ENCODE assay signal across 1 cellular context in the genomic region with DNA sequence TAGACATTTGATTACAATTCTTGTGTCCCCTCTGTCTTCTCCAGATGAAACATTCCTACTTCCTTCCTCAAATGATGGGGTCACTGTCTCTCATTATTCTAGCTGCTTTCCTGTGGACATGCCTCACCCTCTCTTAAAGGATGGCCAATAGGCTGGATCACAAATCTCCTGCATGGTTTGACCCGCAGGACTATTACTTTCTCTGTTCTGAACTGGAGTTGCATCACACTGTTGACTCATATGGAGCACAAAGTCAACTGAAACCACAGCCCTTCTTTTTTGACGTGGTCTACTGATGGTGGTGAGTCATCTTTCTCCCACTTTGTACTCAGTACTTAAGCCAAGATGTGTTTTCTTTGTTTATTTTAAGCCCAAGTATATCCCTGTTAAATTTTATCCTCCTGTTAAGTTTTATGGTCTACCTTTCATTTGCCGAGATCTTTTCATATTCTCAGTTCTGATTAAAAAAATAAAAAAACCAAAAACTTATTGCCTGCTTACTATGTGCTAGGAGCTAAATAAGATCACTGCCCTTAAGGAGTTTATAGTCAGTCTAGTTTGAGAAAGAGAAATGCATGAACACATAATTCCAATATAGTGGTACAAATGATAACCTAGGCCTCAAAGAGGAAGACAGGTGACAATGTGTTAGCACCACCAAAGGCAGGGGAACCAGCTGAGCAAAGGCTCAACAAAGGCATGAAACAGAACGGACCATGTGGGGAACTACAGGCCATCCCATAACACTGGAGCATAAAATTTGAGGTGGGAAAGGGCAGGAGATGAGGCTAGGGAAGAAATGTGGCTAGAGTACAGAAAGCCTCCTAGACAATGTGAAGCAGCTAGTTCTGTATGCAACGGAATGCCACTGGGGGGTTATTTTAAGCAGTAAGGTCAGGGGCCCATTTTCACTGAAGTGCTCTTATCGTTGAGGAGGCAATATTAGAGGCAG.
TF ChIP-seq lines count a peak whose summit lies in the region.

No MANE protein-coding gene starts in this region.

TF ChIP-seq in HepG2, 621 proteins besides CTCF, POLR2A, EP300 and RAD21 (continued from another document and continues in another):
- TF ChIP-seq ZNF318 (CRISPR knock-in tag; IDR thresholded peaks at IDR 0.05) (no peak), NPAS2 (CRISPR knock-in tag; IDR thresholded peaks at IDR 0.05; ENCODE audit: borderline replicate concordance) (no peak), ZNF891 (CRISPR knock-in tag; IDR thresholded peaks at IDR 0.05) (no peak), CEBPZ (IDR thresholded peaks at IDR 0.05; ENCODE audit: low read length) (no peak), ZNF337 (CRISPR knock-in tag; IDR thresholded peaks at IDR 0.05; ENCODE audit: borderline replicate concordance, low read depth) (0 out of 2 replicates have a peak, but pooled peaks have one; percentile 55), RFX3 (CRISPR knock-in tag; IDR thresholded peaks at IDR 0.05) (no peak), MIER2 (CRISPR knock-in tag; IDR thresholded peaks at IDR 0.05) (peak; percentile 89), ZSCAN22 (CRISPR knock-in tag; IDR thresholded peaks at IDR 0.05) (no peak), JUNB (CRISPR knock-in tag; IDR thresholded peaks at IDR 0.05; ENCODE audit: borderline replicate concordance) (peak; percentile 99), CCDC6 (CRISPR knock-in tag; IDR thresholded peaks at IDR 0.05) (peak; percentile 82; the same call in 1 of the 2 replicates), GLI4 (CRISPR knock-in tag; IDR thresholded peaks at IDR 0.05; ENCODE audit: borderline replicate concordance) (no peak), MATR3 (CRISPR knock-in tag; IDR thresholded peaks at IDR 0.05) (no peak), ZIK1 (CRISPR knock-in tag; IDR thresholded peaks at IDR 0.05; ENCODE audit: borderline replicate concordance, low read depth) (no peak), CEBPB (IDR thresholded peaks at IDR 0.05; ENCODE audit: borderline replicate concordance, low read depth, low read length) (peak; percentile 100), TRIM24 (CRISPR knock-in tag; IDR thresholded peaks at IDR 0.05) (peak; percentile 42; the same call in 1 of the 2 replicates), FOXK2 (IDR thresholded peaks at IDR 0.05) (peak; percentile 65; the same call in 1 of the 2 replicates), ZKSCAN1 (IDR thresholded peaks at IDR 0.05; ENCODE audit: low read length) (no peak), HOXA7 (CRISPR knock-in tag; IDR thresholded peaks at IDR 0.05) (no peak), FOXC1 (CRISPR knock-in tag; IDR thresholded peaks at IDR 0.05; ENCODE audit: borderline replicate concordance) (no peak), ETV6 (CRISPR knock-in tag; conservative IDR thresholded peaks at IDR 0.05) (0 out of 2 replicates have a peak, but pooled peaks have one; percentile 14), CENPX (CRISPR knock-in tag; IDR thresholded peaks at IDR 0.05) (no peak), RORA (CRISPR knock-in tag; IDR thresholded peaks at IDR 0.05) (0 out of 2 replicates have a peak, but pooled peaks have one; percentile 9), TERF1 (CRISPR knock-in tag; IDR thresholded peaks at IDR 0.05) (no peak), ZBTB2 (CRISPR knock-in tag; IDR thresholded peaks at IDR 0.05; ENCODE audit: low read depth) (no peak), ZNF781 (CRISPR knock-in tag; IDR thresholded peaks at IDR 0.05; ENCODE audit: borderline replicate concordance, not compliant biosample characterization) (no peak), PPARG (CRISPR knock-in tag; conservative IDR thresholded peaks at IDR 0.05) (peak; percentile 94), PCBP1 (IDR thresholded peaks at IDR 0.05; ENCODE audit: borderline replicate concordance, low read depth, low read length) (no peak), NONO (IDR thresholded peaks at IDR 0.05) (no peak), NONO (CRISPR knock-in tag; conservative IDR thresholded peaks at IDR 0.05) (peak; percentile 63; the same call in 1 of the 2 replicates), CBFB (CRISPR knock-in tag; IDR thresholded peaks at IDR 0.05) (peak; percentile 98), ZC3H13 (CRISPR knock-in tag; IDR thresholded peaks at IDR 0.05) (no peak), KLF9 (CRISPR knock-in tag; IDR thresholded peaks at IDR 0.05; ENCODE audit: low read depth) (peak; percentile 82; the same call in 1 of the 2 replicates), DMAP1 (CRISPR knock-in tag; IDR thresholded peaks at IDR 0.05) (peak; percentile 91)
- TF ChIP-seq, protein P1, sequence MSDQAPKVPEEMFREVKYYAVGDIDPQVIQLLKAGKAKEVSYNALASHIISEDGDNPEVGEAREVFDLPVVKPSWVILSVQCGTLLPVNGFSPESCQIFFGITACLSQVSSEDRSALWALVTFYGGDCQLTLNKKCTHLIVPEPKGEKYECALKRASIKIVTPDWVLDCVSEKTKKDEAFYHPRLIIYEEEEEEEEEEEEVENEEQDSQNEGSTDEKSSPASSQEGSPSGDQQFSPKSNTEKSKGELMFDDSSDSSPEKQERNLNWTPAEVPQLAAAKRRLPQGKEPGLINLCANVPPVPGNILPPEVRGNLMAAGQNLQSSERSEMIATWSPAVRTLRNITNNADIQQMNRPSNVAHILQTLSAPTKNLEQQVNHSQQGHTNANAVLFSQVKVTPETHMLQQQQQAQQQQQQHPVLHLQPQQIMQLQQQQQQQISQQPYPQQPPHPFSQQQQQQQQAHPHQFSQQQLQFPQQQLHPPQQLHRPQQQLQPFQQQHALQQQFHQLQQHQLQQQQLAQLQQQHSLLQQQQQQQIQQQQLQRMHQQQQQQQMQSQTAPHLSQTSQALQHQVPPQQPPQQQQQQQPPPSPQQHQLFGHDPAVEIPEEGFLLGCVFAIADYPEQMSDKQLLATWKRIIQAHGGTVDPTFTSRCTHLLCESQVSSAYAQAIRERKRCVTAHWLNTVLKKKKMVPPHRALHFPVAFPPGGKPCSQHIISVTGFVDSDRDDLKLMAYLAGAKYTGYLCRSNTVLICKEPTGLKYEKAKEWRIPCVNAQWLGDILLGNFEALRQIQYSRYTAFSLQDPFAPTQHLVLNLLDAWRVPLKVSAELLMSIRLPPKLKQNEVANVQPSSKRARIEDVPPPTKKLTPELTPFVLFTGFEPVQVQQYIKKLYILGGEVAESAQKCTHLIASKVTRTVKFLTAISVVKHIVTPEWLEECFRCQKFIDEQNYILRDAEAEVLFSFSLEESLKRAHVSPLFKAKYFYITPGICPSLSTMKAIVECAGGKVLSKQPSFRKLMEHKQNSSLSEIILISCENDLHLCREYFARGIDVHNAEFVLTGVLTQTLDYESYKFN (CRISPR knock-in tag; conservative IDR thresholded peaks at IDR 0.05): peak; percentile 96
- TF ChIP-seq, protein P2, sequence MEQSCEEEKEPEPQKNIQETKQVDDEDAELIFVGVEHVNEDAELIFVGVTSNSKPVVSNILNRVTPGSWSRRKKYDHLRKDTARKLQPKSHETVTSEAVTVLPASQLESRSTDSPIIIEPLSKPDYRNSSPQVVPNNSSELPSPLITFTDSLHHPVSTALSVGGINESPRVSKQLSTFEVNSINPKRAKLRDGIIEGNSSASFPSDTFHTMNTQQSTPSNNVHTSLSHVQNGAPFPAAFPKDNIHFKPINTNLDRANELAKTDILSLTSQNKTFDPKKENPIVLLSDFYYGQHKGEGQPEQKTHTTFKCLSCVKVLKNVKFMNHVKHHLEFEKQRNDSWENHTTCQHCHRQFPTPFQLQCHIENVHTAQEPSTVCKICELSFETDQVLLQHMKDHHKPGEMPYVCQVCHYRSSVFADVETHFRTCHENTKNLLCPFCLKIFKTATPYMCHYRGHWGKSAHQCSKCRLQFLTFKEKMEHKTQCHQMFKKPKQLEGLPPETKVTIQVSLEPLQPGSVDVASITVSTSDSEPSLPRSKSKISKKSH (CRISPR knock-in tag; IDR thresholded peaks at IDR 0.05; ENCODE audit: borderline replicate concordance): no peak
